Comparison of ENCODE assay signal across 1 cellular context in genomic region chr5:87229780-87230179, GRCh38.
A peak's percentile ranks its signal among the peaks of the same experiment; 100 is the strongest.
TF ChIP-seq lines count a peak whose summit lies in the region.

No MANE protein-coding gene starts in this region.

TF ChIP-seq in SK-N-SH, 30 proteins besides CTCF, POLR2A, EP300 and RAD21 (continued from another document):
- 0 out of 2 replicates have a peak, but pooled peaks have one; percentile 27 for TF ChIP-seq MAX (IDR thresholded peaks at IDR 0.05; ENCODE audit: low read depth)
- no peak for TF ChIP-seq SMC3 (IDR thresholded peaks at IDR 0.05; ENCODE audit: low read depth, low read length)
- no peak for TF ChIP-seq EZH2phosphoT487 (IDR thresholded peaks at IDR 0.05; ENCODE audit: borderline replicate concordance, low read depth)
- TF ChIP-seq RXRA (IDR thresholded peaks at IDR 0.05; ENCODE audit: borderline replicate concordance, low read depth) = peak; percentile 58; the same call in 1 of the 2 replicates
- TF ChIP-seq PBX3 (IDR thresholded peaks at IDR 0.05) = peak; percentile 85
- TF ChIP-seq GATA2 (CRISPR knock-in tag; IDR thresholded peaks at IDR 0.05) = no peak
- TF ChIP-seq TAF1 (IDR thresholded peaks at IDR 0.05; ENCODE audit: borderline replicate concordance, low read depth, low read length) = no peak
- TF ChIP-seq MEF2A (IDR thresholded peaks at IDR 0.05; ENCODE audit: borderline replicate concordance, low read depth) = no peak
- TF ChIP-seq TEAD4 (IDR thresholded peaks at IDR 0.05; ENCODE audit: borderline replicate concordance, insufficient read depth) = peak; percentile 64; the same call in 1 of the 2 replicates
- TF ChIP-seq NFIC (IDR thresholded peaks at IDR 0.05; ENCODE audit: borderline replicate concordance) = peak; percentile 76
- TF ChIP-seq ELF1 (IDR thresholded peaks at IDR 0.05) = no peak
